6 cellular contexts compared by ENCODE assay signal in genomic region chr22:26817926-26818325, GRCh38.
"Had no signal": no experiment of that assay in that cellular context is flagged by ENCODE, and none has a peak within 500 bp of the region (broad histone marks: within the 10 kb centered on the region; RNA-seq: fewer than 3 reads in every experiment).

No MANE protein-coding gene starts in this region.

- FAIRE-seq: H1, H54, HTR-8/SVneo had no signal

- DNase-seq: H9, HCEC 1CT, KBM-7 had no signal
